ENCODE assay signal across 20 cellular contexts in genomic region chr14:21406213-21406612, GRCh38. TPM values are rescaled to one million over a fixed set of nuclear protein-coding genes. Genes with fewer than 3 reads are reported as not detected.
DNase-seq lines count a peak whose midpoint lies in the region; TF ChIP-seq lines count a peak whose summit lies in the region.
"Had no signal": no experiment of that assay in that cellular context is flagged by ENCODE, and none has a peak within 500 bp of the region (broad histone marks: within the 10 kb centered on the region; RNA-seq: fewer than 3 reads in every experiment).

No MANE protein-coding gene starts in this region.

- no peak overlapping the region for H3K4me2 ChIP-seq in mammary epithelial cell (ENCODE audit: insufficient read depth, low read depth, low read length)
- H3K4me2 ChIP-seq: BLaER1 had no signal

- no peak for TF ChIP-seq POLR2A in testis (IDR thresholded peaks at IDR 0.05)

- CTCF ChIA-PET in activated CD4-positive, alpha-beta T cell treated with anti-CD3 and anti-CD28 coated beads, Interleukin-2, amount 10 ng/mL, durations not matched to agents 7 days and 5 days (lab: Charles Lee), result interaction anchor here (0.9 to 1.9 kb wide), 2 partner anchors 8 to 33 kb away, joined by 3 to 6 read pairs; no protein-coding TSS in a partner anchor
- CTCF ChIA-PET in activated naive CD4-positive, alpha-beta T cell treated with anti-CD3 and anti-CD28 coated beads, Interleukin-2, amount 10 ng/mL, durations not matched to agents 7 days and 5 days (lab: Charles Lee), result no interaction called here
- CTCF ChIA-PET in MCF 10A (lab: Yijun Ruan, JAX) (interaction anchor here (0.5 kb wide), 1 partner anchor 67 kb away, joined by 5 read pairs; no protein-coding TSS in a partner anchor), mammary epithelial cell (lab: Charles Lee; ENCODE audit: low non-redundant PET) (no interaction called here)

- dilution Hi-C loops in mammary epithelial cell (cut with HindIII; ENCODE audit: low sequenced_read_pairs), result no loop called here

- peaks cover 81% of the 10 kb centered on the region for H3K36me3 Mint-ChIP-seq in activated CD4-positive, alpha-beta T cell treated with anti-CD3 and anti-CD28 coated beads, Interleukin-2, amount 10 ng/mL, durations not matched to agents 24 days and 14 days (ENCODE audit: low read depth)
- peaks cover 69% of the 10 kb centered on the region for H3K36me3 Mint-ChIP-seq in activated CD4-positive, alpha-beta T cell treated with anti-CD3 and anti-CD28 coated beads, Interleukin-2, amount 10 ng/mL, durations not matched to agents 7 days and 5 days (ENCODE audit: low read depth)
- H3K36me3 Mint-ChIP-seq in activated naive CD4-positive, alpha-beta T cell treated with anti-CD3 and anti-CD28 coated beads, Interleukin-2, amount 10 ng/mL, durations not matched to agents 7 days and 5 days, result peaks cover 72% of the 10 kb centered on the region
- H3K36me3 Mint-ChIP-seq in MCF 10A (ENCODE audit: insufficient read depth, unreplicated experiment), result peaks cover 100% of the 10 kb centered on the region

- H3K4me1 ChIP-seq in mammary epithelial cell (ENCODE audit: insufficient read depth, low read length), result no peaks in the 10 kb centered on the region
- H3K4me1 ChIP-seq in testis, result no peaks in the 10 kb centered on the region
- no peaks in the 10 kb centered on the region for H3K4me1 ChIP-seq in ascending aorta
- H3K4me1 ChIP-seq: BE2C, BLaER1, Caco-2 had no signal

- no peak overlapping the region for H3K4me3 ChIP-seq in mammary epithelial cell (replicated peaks in 1 of 3; ENCODE audit: insufficient read depth in 1 of 3, low read depth in 2 of 3, low read length in 3 of 3)
- H3K4me3 ChIP-seq in testis, result no peak overlapping the region
- no peak overlapping the region for H3K4me3 ChIP-seq in ascending aorta
- H3K4me3 ChIP-seq: BLaER1 had no signal

- no peaks in the 10 kb centered on the region for H3K79me2 ChIP-seq in mammary epithelial cell (ENCODE audit: insufficient read depth, low read length)

- H3K9ac ChIP-seq in mammary epithelial cell (ENCODE audit: insufficient read depth, low read length), result no peak overlapping the region
- H3K9ac ChIP-seq: BLaER1 had no signal

- intact Hi-C loops in activated CD4-positive, alpha-beta T cell treated with anti-CD3 and anti-CD28 coated beads, Interleukin-2, amount 10 ng/mL, durations not matched to agents 24 days and 14 days (cut with micrococcal nuclease), result no loop called here
- intact Hi-C loops in MCF 10A (cut with micrococcal nuclease) (loop anchor here (10.0 kb wide), 1 partner anchor 149 kb away; no protein-coding TSS in a partner anchor), mammary epithelial cell (cut with micrococcal nuclease) (loop anchor here (5.0 kb wide), 1 partner anchor 151 kb away; no protein-coding TSS in a partner anchor), testis (cut with DNase I; ENCODE audit: low total_unique reads) (no loop called here), ascending aorta (cut with DNase I) (no loop called here)

- BruUV-seq in MCF 10A (replicated peaks; lab: Mats Ljungman, UMichigan) (no TSS peak), mammary epithelial cell (replicated peaks; lab: Mats Ljungman, UMichigan) (no TSS peak)

- no peak for DNase-seq in activated CD4-positive, alpha-beta T cell treated with anti-CD3 and anti-CD28 coated beads, Interleukin-2, amount 10 ng/mL, durations not matched to agents 24 days and 14 days
- no peak for DNase-seq in activated CD4-positive, alpha-beta T cell treated with anti-CD3 and anti-CD28 coated beads, Interleukin-2, amount 10 ng/mL, durations not matched to agents 7 days and 5 days
- DNase-seq in activated naive CD4-positive, alpha-beta T cell treated with anti-CD3 and anti-CD28 coated beads, Interleukin-2, amount 10 ng/mL, durations not matched to agents 7 days and 5 days, result no peak
- DNase-seq in activated naive CD4-positive, alpha-beta T cell treated with Interleukin-2 at 50 U/mL for 16 hours, result no peak
- DNase-seq in MCF 10A (ENCODE audit: unreplicated experiment) (no peak), mammary epithelial cell (no peak), testis (peak; percentile 77), ascending aorta (ENCODE audit: low spot score in 2 of 2) (no peak)
- DNase-seq: ACHN; BE2C; C1 segment of cervical spinal cord; Caco-2; Calu3; CD4-positive, alpha-beta memory T cell; DMS79 treated with DMSO at 0.1 percent for 48 hours; GF-D8 had no signal

- H3K27ac Mint-ChIP-seq in activated CD4-positive, alpha-beta T cell treated with anti-CD3 and anti-CD28 coated beads, Interleukin-2, amount 10 ng/mL, durations not matched to agents 24 days and 14 days, result peak overlapping the region; percentile 36
- H3K27ac Mint-ChIP-seq in activated CD4-positive, alpha-beta T cell treated with anti-CD3 and anti-CD28 coated beads, Interleukin-2, amount 10 ng/mL, durations not matched to agents 7 days and 5 days, result no peak overlapping the region
- H3K27ac Mint-ChIP-seq in activated naive CD4-positive, alpha-beta T cell treated with anti-CD3 and anti-CD28 coated beads, Interleukin-2, amount 10 ng/mL, durations not matched to agents 7 days and 5 days, result peak overlapping the region; percentile 19
- peak overlapping the region; percentile 42 for H3K27ac Mint-ChIP-seq in MCF 10A (ENCODE audit: low read depth, unreplicated experiment)
- H3K27ac Mint-ChIP-seq: CD14-positive monocyte; CD4-positive, CD25-positive, alpha-beta regulatory T cell had no signal

- peaks cover 5% of the 10 kb centered on the region for H3K4me1 Mint-ChIP-seq in activated CD4-positive, alpha-beta T cell treated with anti-CD3 and anti-CD28 coated beads, Interleukin-2, amount 10 ng/mL, durations not matched to agents 24 days and 14 days
- no peaks in the 10 kb centered on the region for H3K4me1 Mint-ChIP-seq in activated CD4-positive, alpha-beta T cell treated with anti-CD3 and anti-CD28 coated beads, Interleukin-2, amount 10 ng/mL, durations not matched to agents 7 days and 5 days
- no peaks in the 10 kb centered on the region for H3K4me1 Mint-ChIP-seq in activated naive CD4-positive, alpha-beta T cell treated with anti-CD3 and anti-CD28 coated beads, Interleukin-2, amount 10 ng/mL, durations not matched to agents 7 days and 5 days
- H3K4me1 Mint-ChIP-seq in MCF 10A (ENCODE audit: insufficient read depth, unreplicated experiment), result peaks cover 12% of the 10 kb centered on the region
- H3K4me1 Mint-ChIP-seq: CD14-positive monocyte; CD4-positive, alpha-beta memory T cell had no signal

- H3K9me3 Mint-ChIP-seq in activated CD4-positive, alpha-beta T cell treated with anti-CD3 and anti-CD28 coated beads, Interleukin-2, amount 10 ng/mL, durations not matched to agents 24 days and 14 days, result no peaks in the 10 kb centered on the region
- H3K9me3 Mint-ChIP-seq in activated CD4-positive, alpha-beta T cell treated with anti-CD3 and anti-CD28 coated beads, Interleukin-2, amount 10 ng/mL, durations not matched to agents 7 days and 5 days, result no peaks in the 10 kb centered on the region
- H3K9me3 Mint-ChIP-seq in activated naive CD4-positive, alpha-beta T cell treated with anti-CD3 and anti-CD28 coated beads, Interleukin-2, amount 10 ng/mL, durations not matched to agents 7 days and 5 days, result no peaks in the 10 kb centered on the region
- no peaks in the 10 kb centered on the region for H3K9me3 Mint-ChIP-seq in MCF 10A (ENCODE audit: unreplicated experiment)
- H3K9me3 Mint-ChIP-seq: CD14-positive monocyte; CD4-positive, alpha-beta memory T cell; CD4-positive, CD25-positive, alpha-beta regulatory T cell had no signal

- H3K9me3 ChIP-seq in mammary epithelial cell (replicated peaks; ENCODE audit: insufficient read depth, low read length) (no peaks in the 10 kb centered on the region), testis (no peaks in the 10 kb centered on the region), ascending aorta (no peaks in the 10 kb centered on the region)
- H3K9me3 ChIP-seq: BE2C, BLaER1, Caco-2 had no signal

- H3K27ac ChIP-seq in mammary epithelial cell (ENCODE audit: insufficient read depth, low read depth, low read length) (no peak overlapping the region), testis (peak overlapping the region in 1 of 2 donors; percentile 15), ascending aorta (no peak overlapping the region)
- H3K27ac ChIP-seq: 22Rv1, BLaER1 had no signal

- no peak overlapping the region for H3K4me3 Mint-ChIP-seq in activated CD4-positive, alpha-beta T cell treated with anti-CD3 and anti-CD28 coated beads, Interleukin-2, amount 10 ng/mL, durations not matched to agents 24 days and 14 days
- H3K4me3 Mint-ChIP-seq in activated CD4-positive, alpha-beta T cell treated with anti-CD3 and anti-CD28 coated beads, Interleukin-2, amount 10 ng/mL, durations not matched to agents 7 days and 5 days, result no peak overlapping the region
- no peak overlapping the region for H3K4me3 Mint-ChIP-seq in activated naive CD4-positive, alpha-beta T cell treated with anti-CD3 and anti-CD28 coated beads, Interleukin-2, amount 10 ng/mL, durations not matched to agents 7 days and 5 days
- no peak overlapping the region for H3K4me3 Mint-ChIP-seq in MCF 10A (ENCODE audit: unreplicated experiment)
- H3K4me3 Mint-ChIP-seq: CD14-positive monocyte; CD4-positive, alpha-beta memory T cell; CD4-positive, CD25-positive, alpha-beta regulatory T cell had no signal

- POLR2A ChIA-PET in activated CD4-positive, alpha-beta T cell treated with anti-CD3 and anti-CD28 coated beads, Interleukin-2, amount 10 ng/mL, durations not matched to agents 7 days and 5 days (lab: Charles Lee), result no interaction called here
- POLR2A ChIA-PET in MCF 10A (lab: Yijun Ruan, JAX), result interaction anchor here (0.6 to 1.8 kb wide), 4 partner anchors 9 to 302 kb away, joined by 3 to 6 read pairs (median 4); no protein-coding TSS in a partner anchor

- peaks cover 63% of the 10 kb centered on the region for H3K36me3 ChIP-seq in mammary epithelial cell (ENCODE audit: insufficient read depth, low read length)
- no peaks in the 10 kb centered on the region for H3K36me3 ChIP-seq in testis (ENCODE audit: low read depth, missing control alignments)
- H3K36me3 ChIP-seq in ascending aorta, result peaks cover 91 to 100% of the 10 kb centered on the region in 2 donors

- TF ChIP-seq CTCF in MCF 10A (IDR thresholded peaks at IDR 0.05; ENCODE audit: unreplicated experiment), result no peak
- no peak for TF ChIP-seq CTCF in mammary epithelial cell (conservative IDR thresholded peaks at IDR 0.05 in 1 of 2, IDR thresholded peaks at IDR 0.05 in 1 of 2; ENCODE audit: extremely low read depth in 1 of 2, insufficient read depth in 1 of 2, low read depth in 1 of 2, low read length in 2 of 2)
- no peak for TF ChIP-seq CTCF in testis (IDR thresholded peaks at IDR 0.05)
- no peak for TF ChIP-seq CTCF in ascending aorta (IDR thresholded peaks at IDR 0.05)

- H3K27me3 Mint-ChIP-seq in activated CD4-positive, alpha-beta T cell treated with anti-CD3 and anti-CD28 coated beads, Interleukin-2, amount 10 ng/mL, durations not matched to agents 24 days and 14 days, result no peaks in the 10 kb centered on the region
- H3K27me3 Mint-ChIP-seq in activated CD4-positive, alpha-beta T cell treated with anti-CD3 and anti-CD28 coated beads, Interleukin-2, amount 10 ng/mL, durations not matched to agents 7 days and 5 days, result no peaks in the 10 kb centered on the region
- H3K27me3 Mint-ChIP-seq in activated naive CD4-positive, alpha-beta T cell treated with anti-CD3 and anti-CD28 coated beads, Interleukin-2, amount 10 ng/mL, durations not matched to agents 7 days and 5 days, result no peaks in the 10 kb centered on the region
- no peaks in the 10 kb centered on the region for H3K27me3 Mint-ChIP-seq in MCF 10A (ENCODE audit: insufficient read depth, unreplicated experiment)
- H3K27me3 Mint-ChIP-seq: CD4-positive, alpha-beta memory T cell; CD4-positive, CD25-positive, alpha-beta regulatory T cell had no signal

- no peak overlapping the region for H2AFZ ChIP-seq in mammary epithelial cell (ENCODE audit: low read depth, low read length)

- in situ Hi-C loops in mammary epithelial cell (cut with MboI; ENCODE audit: low sequenced_read_pairs in 2 of 2), result no loop called here

- H4K20me1 ChIP-seq in mammary epithelial cell (ENCODE audit: insufficient read depth, low read length), result no peaks in the 10 kb centered on the region

- H3K27me3 ChIP-seq in mammary epithelial cell (ENCODE audit: insufficient read depth, low read length) (no peaks in the 10 kb centered on the region), testis (no peaks in the 10 kb centered on the region), ascending aorta (no peaks in the 10 kb centered on the region)
- H3K27me3 ChIP-seq: BE2C, BLaER1 had no signal

RNA-seq across cellular contexts. Expression of gene SUPT16H, which starts 22.4 kb away (rescaled TPM):
- 170 and 174 TPM in 2 replicates for total RNA-seq in activated CD4-positive, alpha-beta T cell treated with anti-CD3 and anti-CD28 coated beads, Interleukin-2, amount 10 ng/mL, durations not matched to agents 24 days and 14 days
- 100 to 1,000 TPM; 125 to 139 TPM for total RNA-seq in activated CD4-positive, alpha-beta T cell treated with anti-CD3 and anti-CD28 coated beads, Interleukin-2, amount 10 ng/mL, durations not matched to agents 7 days and 5 days
- total RNA-seq in MCF 10A (2022) (97.0 and 98.3 TPM in 2 replicates), mammary epithelial cell (10 to 100 TPM; 58.3 to 87.2 TPM), testis (100 to 1,000 TPM; 104 to 112 TPM), ascending aorta (13.5 TPM)
- polyA plus RNA-seq in mammary epithelial cell (58.0 TPM), testis (ENCODE audit: insufficient read depth, low read depth, low replicate concordance) (99.5 TPM)
- 140 TPM for polyA minus RNA-seq in mammary epithelial cell

RNA-seq across cellular contexts. Expression of gene CHD8, which starts 49.7 kb away (rescaled TPM):
- total RNA-seq in activated CD4-positive, alpha-beta T cell treated with anti-CD3 and anti-CD28 coated beads, Interleukin-2, amount 10 ng/mL, durations not matched to agents 24 days and 14 days, result 104 and 115 TPM in 2 replicates
- total RNA-seq in activated CD4-positive, alpha-beta T cell treated with anti-CD3 and anti-CD28 coated beads, Interleukin-2, amount 10 ng/mL, durations not matched to agents 7 days and 5 days, result 100 to 1,000 TPM; 123 to 127 TPM
- total RNA-seq in MCF 10A (2022), result 70.7 and 78.1 TPM in 2 replicates
- 10 to 100 TPM; 69.2 to 76.0 TPM for total RNA-seq in mammary epithelial cell
- polyA plus RNA-seq in mammary epithelial cell, result 15.7 TPM
- 330 TPM for polyA minus RNA-seq in mammary epithelial cell
- total RNA-seq in testis, result 10 to 100 TPM; 82.8 to 87.4 TPM
- 67.3 TPM for polyA plus RNA-seq in testis (ENCODE audit: insufficient read depth, low read depth, low replicate concordance)
- 96.0 TPM for total RNA-seq in ascending aorta

Comparison
In these comparisons a context has a peak if more than half of its experiments do, and no peak if none do; other contexts are left out.
1. CTCF ChIA-PET loops: an anchor here in activated CD4-positive, alpha-beta T cell treated with anti-CD3 and anti-CD28 coated beads, Interleukin-2, amount 10 ng/mL, durations not matched to agents 7 days and 5 days (0.9 to 1.9 kb wide) and MCF 10A (0.5 kb wide); none called in activated naive CD4-positive, alpha-beta T cell treated with anti-CD3 and anti-CD28 coated beads, Interleukin-2, amount 10 ng/mL, durations not matched to agents 7 days and 5 days and mammary epithelial cell.
2. intact Hi-C loops: an anchor here in MCF 10A (10.0 kb wide) and mammary epithelial cell (5.0 kb wide); none called in activated CD4-positive, alpha-beta T cell treated with anti-CD3 and anti-CD28 coated beads, Interleukin-2, amount 10 ng/mL, durations not matched to agents 24 days and 14 days, testis and ascending aorta.